ENCODE assay signal across 24 cellular contexts in genomic region chr15:48986240-48986639, GRCh38. TPM values are rescaled to one million over a fixed set of nuclear protein-coding genes. Genes with fewer than 3 reads are reported as not detected.
DNase-seq lines count a peak whose midpoint lies in the region; ATAC-seq, FAIRE-seq and TF ChIP-seq lines count a peak whose summit lies in the region.
"Had no signal": no experiment of that assay in that cellular context is flagged by ENCODE, and none has a peak within 500 bp of the region (broad histone marks: within the 10 kb centered on the region; RNA-seq: fewer than 3 reads in every experiment).

No MANE protein-coding gene starts in this region.

- no peaks in the 10 kb centered on the region for H3K4me1 ChIP-seq in HCT116 (ENCODE audit: control insufficient read depth in 1 of 2, insufficient read depth in 2 of 2, low read length in 2 of 2)
- peaks cover 10% of the 10 kb centered on the region for H3K4me1 ChIP-seq in HepG2 (ENCODE audit: insufficient read depth, low read length)
- H3K4me1 ChIP-seq in vagina = peaks cover 11% of the 10 kb centered on the region
- H3K4me1 ChIP-seq: A549; BE2C; BLaER1 treated with 17β-estradiol and CSF1 and Interleukin-3, amounts not matched to agents 10 nM and 100 nM had no signal

- 37% methylated on average over 5 of the region's 5 CpGs for WGBS in HepG2 (ENCODE audit: low lambda C conversion rate)

- no peak for FAIRE-seq in HepG2 (lab: Jason Lieb, UNC)
- FAIRE-seq: A549, G401.6, GM12892, GM19239, H54 had no signal

- BruUV-seq in HCT116 (replicated peaks; lab: Mats Ljungman, UMichigan) (TSS peak; percentile 23), HepG2 (replicated peaks; lab: Mats Ljungman, UMichigan) (no TSS peak)

- H3K9me3 ChIP-seq in HCT116 (ENCODE audit: control insufficient read depth in 1 of 2, insufficient read depth in 1 of 2, low read depth in 1 of 2, low read length in 2 of 2) = no peaks in the 10 kb centered on the region
- no peaks in the 10 kb centered on the region for H3K9me3 ChIP-seq in HepG2 (ENCODE audit: low read length)
- H3K9me3 ChIP-seq in vagina = no peaks in the 10 kb centered on the region
- H3K9me3 ChIP-seq: A549; BE2C; BLaER1 treated with 17β-estradiol and CSF1 and Interleukin-3, amounts not matched to agents 10 nM and 100 nM; HAP-1 had no signal

- RAD21 ChIA-PET in HCT116 (lab: Charles Lee; ENCODE audit: low non-redundant PET in 1 of 2, low total read pairs in 2 of 2, uncharacterized antibody in 2 of 2, unreplicated experiment in 2 of 2) = no interaction called here

- ATAC-seq in HCT116 = no peak
- no peak for ATAC-seq in HepG2
- ATAC-seq in GM21825 (IDR thresholded peaks at IDR 0.05; ENCODE audit: unreplicated experiment) = no peak
- ATAC-seq: A549 had no signal

- DNase-seq in HCT116 (ENCODE audit: low read depth, low spot score) (no peak), HepG2 (ENCODE audit: low spot score) (no peak), superior temporal gyrus (ENCODE audit: extremely low spot score) (peak; percentile 5), activated gamma-delta T cell treated with Interleukin-2 at 50 U/mL for 16 hours (no peak), kidney glomerular epithelial cell (lab: John Stamatoyannopoulos, UW) (no peak), vagina (ENCODE audit: extremely low spot score in 2 of 2) (no peak)
- DNase-seq: 8988T; ACHN; AML-193; BE2C; CD4-positive, alpha-beta memory T cell; COR-L47; DMS153; DND-41; GOT3 had no signal

- H3K27ac ChIP-seq in HCT116 (ENCODE audit: low read depth, low read length) = no peak overlapping the region
- H3K27ac ChIP-seq in VCaP = peak overlapping the region; percentile 70
- H3K27ac ChIP-seq in HepG2 (ENCODE audit: extremely low read length, insufficient read depth, low read length) = no peak overlapping the region
- no peak overlapping the region for H3K27ac ChIP-seq in vagina
- H3K27ac ChIP-seq: A549; BLaER1 treated with 17β-estradiol and CSF1 and Interleukin-3, amounts not matched to agents 10 nM and 100 nM had no signal

- TF ChIP-seq RAD21 in HCT116 (IDR thresholded peaks at IDR 0.05; ENCODE audit: low read depth) (no peak), HepG2 (CRISPR knock-in tag; IDR thresholded peaks at IDR 0.05) (no peak)

- TF ChIP-seq CTCF in HCT116 (IDR thresholded peaks at IDR 0.05 in 2 of 3, conservative IDR thresholded peaks at IDR 0.05 in 1 of 3; ENCODE audit: borderline replicate concordance in 1 of 3, insufficient read depth in 1 of 3, low read depth in 2 of 3, low read length in 2 of 3) (no peak), VCaP (conservative IDR thresholded peaks at IDR 0.05) (no peak), HepG2 (CRISPR knock-in tag; IDR thresholded peaks at IDR 0.05) (no peak), vagina (IDR thresholded peaks at IDR 0.05) (no peak)

- CTCF ChIA-PET in HCT116 (lab: Charles Lee) (interaction anchor here (1.9 to 3.5 kb wide), 2 partner anchors 10 to 11 kb away, joined by 8 to 12 read pairs; no protein-coding TSS in a partner anchor), HepG2 (lab: Yijun Ruan, JAX; ENCODE audit: low intra/inter-chr PET ratio, low total read pairs) (no interaction called here)

- no peak overlapping the region for H3K9ac ChIP-seq in HCT116 (ENCODE audit: low read length)
- H3K9ac ChIP-seq in HepG2 (ENCODE audit: insufficient read depth, low read depth, low read length) = no peak overlapping the region
- H3K9ac ChIP-seq: BLaER1 treated with 17β-estradiol and CSF1 and Interleukin-3, amounts not matched to agents 10 nM and 100 nM had no signal

- TF ChIP-seq EP300 in HepG2 (IDR thresholded peaks at IDR 0.05; ENCODE audit: low read depth in 2 of 2, low read length in 2 of 2) = no peak
- TF ChIP-seq EP300 in HepG2 (CRISPR knock-in tag; IDR thresholded peaks at IDR 0.05; ENCODE audit: borderline replicate concordance) = no peak

- POLR2A ChIA-PET in HCT116 (lab: Charles Lee) (interaction anchor here (1.6 kb wide), 1 partner anchor 11 kb away, joined by 4 read pairs; no protein-coding TSS in a partner anchor), HepG2 (lab: Yijun Ruan, JAX) (no interaction called here)

- in situ Hi-C loops in HepG2 (cut with HindIII; ENCODE audit: extremely low pct_ligation_motif_present, low pct_unique_long_range_greater_than_20kb) = no loop called here

- no peaks in the 10 kb centered on the region for H3K27me3 ChIP-seq in HCT116 (ENCODE audit: insufficient read depth, low read length)
- 0 out of 5 replicates have a peak, but pooled peaks cover 0 to 3% of the 10 kb centered on the region in 2 experiments for H3K27me3 ChIP-seq in HepG2 (ENCODE audit: control insufficient read depth in 1 of 2, insufficient read depth in 2 of 2, low read length in 2 of 2)
- H3K27me3 ChIP-seq in vagina = no peaks in the 10 kb centered on the region
- H3K27me3 ChIP-seq: BE2C; BLaER1 treated with 17β-estradiol and CSF1 and Interleukin-3, amounts not matched to agents 10 nM and 100 nM had no signal

- H2AFZ ChIP-seq in HCT116 (ENCODE audit: low read depth, low read length, poor library complexity, severe bottlenecking) (no peak overlapping the region), HepG2 (ENCODE audit: low read length) (no peak overlapping the region)

- H3K4me2 ChIP-seq in HCT116 (ENCODE audit: low read length) (no peak overlapping the region), HepG2 (ENCODE audit: low read depth, low read length) (no peak overlapping the region)
- H3K4me2 ChIP-seq: A549; BLaER1 treated with 17β-estradiol and CSF1 and Interleukin-3, amounts not matched to agents 10 nM and 100 nM had no signal

- TF ChIP-seq POLR2A in HCT116 (IDR thresholded peaks at IDR 0.05; ENCODE audit: borderline replicate concordance, extremely low read depth, insufficient read depth, insufficient read length) (no peak), HepG2 (IDR thresholded peaks at IDR 0.05; ENCODE audit: insufficient read depth in 1 of 2, low read depth in 2 of 2, low read length in 2 of 2) (no peak), vagina (IDR thresholded peaks at IDR 0.05) (no peak)

- intact Hi-C loops in HCT116 (cut with micrococcal nuclease) = no loop called here
- intact Hi-C loops in HepG2 (cut with micrococcal nuclease; ENCODE audit: unreplicated experiment) = no loop called here
- intact Hi-C loops in vagina (cut with DNase I) = no loop called here

- H3K9me2 ChIP-seq in HCT116 (ENCODE audit: insufficient read depth) = no peaks in the 10 kb centered on the region

- H3K36me3 ChIP-seq in HCT116 (ENCODE audit: control insufficient read depth in 1 of 2, insufficient read depth in 2 of 2, low read length in 2 of 2) (no peaks in the 10 kb centered on the region), HepG2 (replicated peaks in 1 of 2; ENCODE audit: control insufficient read depth in 1 of 2, insufficient read depth in 2 of 2, low read length in 2 of 2) (peaks cover 0 to 6% of the 10 kb centered on the region in 2 experiments; a peak in 1 of 5 replicates), vagina (peaks cover 0 to 3% of the 10 kb centered on the region in 2 donors)
- H3K36me3 ChIP-seq: HAP-1 had no signal

- H3K4me3 ChIP-seq in HCT116 (replicated peaks in 1 of 2; ENCODE audit: low read depth in 1 of 2, low read length in 2 of 2) (no peak overlapping the region), HepG2 (replicated peaks in 1 of 3; ENCODE audit: insufficient read depth in 1 of 3, low read depth in 2 of 3, low read length in 3 of 3) (no peak overlapping the region), vagina (no peak overlapping the region)
- H3K4me3 ChIP-seq: A549; BLaER1 treated with 17β-estradiol and CSF1 and Interleukin-3, amounts not matched to agents 10 nM and 100 nM; HAP-1 had no signal

- H3K79me2 ChIP-seq in HCT116 (ENCODE audit: insufficient read depth, low read length) (no peaks in the 10 kb centered on the region), HepG2 (ENCODE audit: insufficient read depth, low read length) (no peaks in the 10 kb centered on the region)

- H4K20me1 ChIP-seq in HCT116 (ENCODE audit: insufficient read depth) (no peaks in the 10 kb centered on the region), HepG2 (ENCODE audit: insufficient read depth, low read length) (no peaks in the 10 kb centered on the region)
- H4K20me1 ChIP-seq: BLaER1 treated with 17β-estradiol and CSF1 and Interleukin-3, amounts not matched to agents 10 nM and 100 nM had no signal

TF ChIP-seq in HCT116, 20 proteins besides CTCF, POLR2A, EP300 and RAD21 (continues in another document):
- TF ChIP-seq ZFX (IDR thresholded peaks at IDR 0.05) = no peak
- TF ChIP-seq EGR1 (IDR thresholded peaks at IDR 0.05; ENCODE audit: low read depth) = no peak
- TF ChIP-seq POLR2AphosphoS5 (IDR thresholded peaks at IDR 0.05; ENCODE audit: low read depth, low read length) = no peak
- TF ChIP-seq EZH2 (IDR thresholded peaks at IDR 0.05) = no peak

TF ChIP-seq in HepG2, 621 proteins besides CTCF, POLR2A, EP300 and RAD21:
- TF ChIP-seq REXO4 (CRISPR knock-in tag; IDR thresholded peaks at IDR 0.05; ENCODE audit: borderline replicate concordance) (no peak), ATF7 (IDR thresholded peaks at IDR 0.05) (peak; percentile 59), ATF7 (CRISPR knock-in tag; IDR thresholded peaks at IDR 0.05) (no peak)

RNA-seq across cellular contexts. Expression of gene SHC4, which starts 22.5 kb away (rescaled TPM):
- total RNA-seq in HCT116 (2021; ENCODE audit: unreplicated experiment) (0.44 TPM), HepG2 (2016; rRNA removed; fragmentation: Illumina TruSeq; extraction: Trizol) (0.04 TPM in 2 replicates), vagina (0.25 TPM)
- polyA plus RNA-seq in HCT116 (2012) = 0.52 and 0.77 TPM in 2 replicates
- not detected in 2 replicates for total RNA-seq in HepG2 (2016; cell fraction: cytosol; rRNA removed; fragmentation: Illumina TruSeq; extraction: Trizol; ENCODE audit: low read depth)
- not detected in 2 replicates for total RNA-seq in HepG2 (2016; cell fraction: insoluble cytoplasmic fraction; rRNA removed; fragmentation: Illumina TruSeq; extraction: Trizol)
- total RNA-seq in HepG2 (2016; cell fraction: membrane; rRNA removed; fragmentation: Illumina TruSeq; extraction: Trizol) = not detected in 2 replicates
- not detected in 2 replicates for total RNA-seq in HepG2 (2016; cell fraction: nucleus; rRNA removed; fragmentation: Illumina TruSeq; extraction: Trizol)
- 0.01 TPM in 1 of 2 replicates, not detected in the other for polyA plus RNA-seq in HepG2 (2011; rRNA removed)
- not detected in 2 replicates for polyA plus RNA-seq in HepG2 (2011; cell fraction: cytosol; rRNA removed)
- polyA plus RNA-seq in HepG2 (2011; cell fraction: nucleus; rRNA removed) = 0.14 TPM in 1 of 2 replicates, not detected in the other
- not detected in 2 replicates for polyA plus RNA-seq in HepG2 (2012)
- not detected in 2 replicates for polyA plus RNA-seq in HepG2 (2016; cell fraction: cytosol; fragmentation: Illumina TruSeq; extraction: Trizol; ENCODE audit: low read depth)
- polyA plus RNA-seq in HepG2 (2016; cell fraction: insoluble cytoplasmic fraction; fragmentation: Illumina TruSeq; extraction: Trizol; ENCODE audit: low read depth) = not detected in 2 replicates
- polyA plus RNA-seq in HepG2 (2016; cell fraction: membrane; fragmentation: Illumina TruSeq; extraction: Trizol; ENCODE audit: low read depth) = not detected in 2 replicates
- not detected in 2 replicates for polyA plus RNA-seq in HepG2 (2016; cell fraction: nucleus; fragmentation: Illumina TruSeq; extraction: Trizol; ENCODE audit: insufficient read depth, low read depth)
- 1.3 TPM in 1 of 2 replicates, not detected in the other for polyA minus RNA-seq in HepG2 (2011; rRNA and poly(A)+ RNA removed; ENCODE audit: low replicate concordance)
- polyA minus RNA-seq in HepG2 (2011; cell fraction: cytosol; rRNA and poly(A)+ RNA removed) = not detected in 2 replicates
- not detected in 2 replicates for polyA minus RNA-seq in HepG2 (2011; cell fraction: nucleus; rRNA and poly(A)+ RNA removed)
- polyA plus RNA-seq: CD4-positive, alpha-beta memory T cell had no signal
